ENCODE assay signal across 15 cellular contexts in genomic region chr5:18800293-18801025, GRCh38.
A peak's percentile ranks its signal among the peaks of the same experiment; 100 is the strongest.
DNase-seq lines count a peak whose midpoint lies in the region; ATAC-seq, FAIRE-seq and TF ChIP-seq lines count a peak whose summit lies in the region.
"Had no signal": no experiment of that assay in that cellular context is flagged by ENCODE, and none has a peak within 500 bp of the region (broad histone marks: within the 10 kb centered on the region; RNA-seq: fewer than 3 reads in every experiment).

No MANE protein-coding gene starts in this region.

- H3K4me3 Mint-ChIP-seq in WTC11: no peak overlapping the region
- H3K4me3 Mint-ChIP-seq: CD4-positive, alpha-beta memory T cell; IgD-negative memory B cell had no signal

- H3K27me3 ChIP-seq in HUES64 (ENCODE audit: insufficient read depth, low read length): no peaks in the 10 kb centered on the region
- H3K27me3 ChIP-seq: BE2C had no signal

- DNase-seq in WTC11 (ENCODE audit: low spot score) (no peak), kidney (peak; percentile 45), NCI-H2196 treated with DMSO at 0.1 percent for 48 hours (lab: John Stamatoyannopoulos, UW; ENCODE audit: unreplicated experiment) (no peak), left ventricle myocardium superior (no peak), NCI-H2196 (lab: John Stamatoyannopoulos, UW; ENCODE audit: unreplicated experiment) (no peak)
- DNase-seq: BE2C; CD4-positive, alpha-beta memory T cell; DMS79; GOT3; HCEC 1CT had no signal

- H3K36me3 Mint-ChIP-seq in WTC11: no peaks in the 10 kb centered on the region
- H3K36me3 Mint-ChIP-seq: CD4-positive, alpha-beta memory T cell; IgD-negative memory B cell had no signal

- TF ChIP-seq CTCF in WTC11 (IDR thresholded peaks at IDR 0.05) (no peak), kidney (IDR thresholded peaks at IDR 0.05; ENCODE audit: borderline replicate concordance, extremely low read depth, insufficient read depth) (no peak)

- no peak for FAIRE-seq in kidney (lab: Jason Lieb, UNC)
- FAIRE-seq: A549, GM12878 had no signal

- H3K27me3 Mint-ChIP-seq in WTC11 (ENCODE audit: low read depth): no peaks in the 10 kb centered on the region
- H3K27me3 Mint-ChIP-seq: CD4-positive, alpha-beta memory T cell had no signal

- peaks cover 45% of the 10 kb centered on the region for H3K4me1 ChIP-seq in HUES64 (ENCODE audit: insufficient read depth, low read length)
- H3K4me1 ChIP-seq in kidney (ENCODE audit: control insufficient read depth in 1 of 2, insufficient read depth in 1 of 2, low read depth in 1 of 2, low read length in 2 of 2): no peaks in the 10 kb centered on the region
- H3K4me1 ChIP-seq: A549, BE2C had no signal

- peak overlapping the region; percentile 94 for H3K27ac Mint-ChIP-seq in WTC11
- H3K27ac Mint-ChIP-seq: CD4-positive, alpha-beta memory T cell; IgD-negative memory B cell had no signal

- intact Hi-C loops in kidney (cut with DNase I) (no loop called here), left ventricle myocardium superior (cut with micrococcal nuclease) (no loop called here)

- peak overlapping the region; percentile 53; the same call in 1 of the 2 replicates for H3K27ac ChIP-seq in HUES64 (ENCODE audit: low read depth, low read length)
- H3K27ac ChIP-seq in kidney (ENCODE audit: low read depth in 2 of 2, low read length in 2 of 2): no peak overlapping the region
- H3K27ac ChIP-seq: A549, C4-2B had no signal

- H3K4me3 ChIP-seq in HUES64 (ENCODE audit: low read length): no peak overlapping the region
- no peak overlapping the region for H3K4me3 ChIP-seq in kidney (ENCODE audit: low read length in 2 of 2)
- H3K4me3 ChIP-seq: A549, GM12878 had no signal

- H3K9ac ChIP-seq in HUES64 (ENCODE audit: low read depth, low read length): no peak overlapping the region
- H3K9ac ChIP-seq in kidney (ENCODE audit: low read length in 2 of 2): no peak overlapping the region

- POLR2A ChIA-PET in WTC11 (lab: Charles Lee): no interaction called here

- H3K9me3 ChIP-seq in HUES64 (ENCODE audit: insufficient read depth, low read depth, low read length): no peaks in the 10 kb centered on the region
- H3K9me3 ChIP-seq in kidney (ENCODE audit: control insufficient read depth in 1 of 2, low read length in 2 of 2): no peaks in the 10 kb centered on the region
- H3K9me3 ChIP-seq: A549, BE2C had no signal

- 90% methylated on average over 18 of the region's 19 CpGs for WGBS in HUES64

- H3K36me3 ChIP-seq in HUES64 (ENCODE audit: insufficient read depth, low read length) (no peaks in the 10 kb centered on the region), kidney (ENCODE audit: control insufficient read depth in 1 of 2, insufficient read depth in 2 of 2, low read length in 2 of 2) (no peaks in the 10 kb centered on the region)
- H3K36me3 ChIP-seq: BE2C had no signal

- H3K4me1 Mint-ChIP-seq in WTC11: peaks cover 47% of the 10 kb centered on the region
- H3K4me1 Mint-ChIP-seq: IgD-negative memory B cell had no signal

- ATAC-seq in WTC11: no peak
- no peak for ATAC-seq in left ventricle myocardium superior
- ATAC-seq: A549, GM12878 had no signal

- CTCF ChIA-PET in WTC11 (lab: Charles Lee): interaction anchor here (0.9 kb wide), 1 partner anchor 18 kb away, joined by 3 read pairs; no protein-coding TSS in a partner anchor

- no peaks in the 10 kb centered on the region for H3K9me3 Mint-ChIP-seq in WTC11
- H3K9me3 Mint-ChIP-seq: IgD-negative memory B cell had no signal

TF ChIP-seq in WTC11, 78 proteins besides CTCF, POLR2A, EP300 and RAD21 (continues in another document):
- TF ChIP-seq, protein P1, sequence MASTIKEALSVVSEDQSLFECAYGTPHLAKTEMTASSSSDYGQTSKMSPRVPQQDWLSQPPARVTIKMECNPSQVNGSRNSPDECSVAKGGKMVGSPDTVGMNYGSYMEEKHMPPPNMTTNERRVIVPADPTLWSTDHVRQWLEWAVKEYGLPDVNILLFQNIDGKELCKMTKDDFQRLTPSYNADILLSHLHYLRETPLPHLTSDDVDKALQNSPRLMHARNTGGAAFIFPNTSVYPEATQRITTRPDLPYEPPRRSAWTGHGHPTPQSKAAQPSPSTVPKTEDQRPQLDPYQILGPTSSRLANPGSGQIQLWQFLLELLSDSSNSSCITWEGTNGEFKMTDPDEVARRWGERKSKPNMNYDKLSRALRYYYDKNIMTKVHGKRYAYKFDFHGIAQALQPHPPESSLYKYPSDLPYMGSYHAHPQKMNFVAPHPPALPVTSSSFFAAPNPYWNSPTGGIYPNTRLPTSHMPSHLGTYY (CRISPR knock-in tag; IDR thresholded peaks at IDR 0.05): no peak
- no peak for TF ChIP-seq OVOL2 (CRISPR knock-in tag; IDR thresholded peaks at IDR 0.05; ENCODE audit: borderline replicate concordance)
- no peak for TF ChIP-seq ZNF423 (CRISPR knock-in tag; IDR thresholded peaks at IDR 0.05)
- no peak for TF ChIP-seq MYBL2 (CRISPR knock-in tag; IDR thresholded peaks at IDR 0.05)
- TF ChIP-seq ZNF396 (CRISPR knock-in tag; IDR thresholded peaks at IDR 0.05; ENCODE audit: borderline replicate concordance): no peak
- TF ChIP-seq GABPB1 (CRISPR knock-in tag; IDR thresholded peaks at IDR 0.05): no peak
- no peak for TF ChIP-seq USF1 (CRISPR knock-in tag; IDR thresholded peaks at IDR 0.05)
- TF ChIP-seq, protein P2, sequence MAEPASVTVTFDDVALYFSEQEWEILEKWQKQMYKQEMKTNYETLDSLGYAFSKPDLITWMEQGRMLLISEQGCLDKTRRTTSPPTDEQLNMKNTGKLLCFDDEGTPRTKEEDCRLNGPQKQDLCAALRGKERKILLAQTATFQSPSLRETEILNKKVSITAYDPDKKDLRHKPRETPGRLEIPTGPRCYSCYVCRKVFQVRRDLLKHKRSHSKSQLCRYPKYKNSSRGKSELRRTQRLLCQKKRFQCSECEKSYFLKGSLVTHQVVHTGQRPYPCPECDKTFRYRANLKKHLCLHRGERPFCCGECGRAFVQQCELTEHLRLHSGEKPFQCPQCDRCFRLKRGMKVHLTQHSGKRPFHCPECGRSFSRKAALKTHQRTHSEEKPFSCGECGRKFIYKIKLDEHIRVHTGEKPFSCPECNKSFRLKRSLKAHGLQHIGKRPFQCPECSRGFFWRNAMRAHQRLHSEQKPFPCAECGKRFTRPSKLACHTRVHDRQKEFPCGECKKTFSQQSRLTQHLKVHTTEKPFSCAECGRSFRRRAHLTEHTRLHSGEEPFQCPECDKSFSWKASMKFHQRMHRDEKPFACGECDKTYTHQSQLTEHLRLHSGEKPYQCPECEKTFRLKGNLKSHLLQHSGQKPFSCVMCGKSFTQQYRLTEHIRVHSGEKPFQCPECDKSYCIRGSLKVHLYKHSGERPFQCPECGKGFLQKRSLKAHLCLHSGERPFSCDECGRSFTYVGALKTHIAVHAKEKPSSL (CRISPR knock-in tag; conservative IDR thresholded peaks at IDR 0.05): no peak
- TF ChIP-seq ZNF219 (CRISPR knock-in tag; IDR thresholded peaks at IDR 0.05; ENCODE audit: borderline replicate concordance): no peak
- TF ChIP-seq, protein P3, sequence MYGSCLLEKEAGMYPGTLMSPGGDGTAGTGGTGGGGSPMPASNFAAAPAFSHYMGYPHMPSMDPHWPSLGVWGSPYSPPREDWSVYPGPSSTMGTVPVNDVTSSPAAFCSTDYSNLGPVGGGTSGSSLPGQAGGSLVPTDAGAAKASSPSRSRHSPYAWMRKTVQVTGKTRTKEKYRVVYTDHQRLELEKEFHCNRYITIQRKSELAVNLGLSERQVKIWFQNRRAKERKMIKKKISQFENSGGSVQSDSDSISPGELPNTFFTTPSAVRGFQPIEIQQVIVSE (CRISPR knock-in tag; IDR thresholded peaks at IDR 0.05; ENCODE audit: borderline replicate concordance): no peak
- TF ChIP-seq ZNF263 (CRISPR knock-in tag; IDR thresholded peaks at IDR 0.05; ENCODE audit: low read depth): no peak
- no peak for TF ChIP-seq EMX1 (CRISPR knock-in tag; IDR thresholded peaks at IDR 0.05)
- no peak for TF ChIP-seq JUN (CRISPR knock-in tag; IDR thresholded peaks at IDR 0.05)
- TF ChIP-seq ATF2 (CRISPR knock-in tag; IDR thresholded peaks at IDR 0.05; ENCODE audit: borderline replicate concordance, low read depth): no peak
- TF ChIP-seq ATF3 (CRISPR knock-in tag; conservative IDR thresholded peaks at IDR 0.05): no peak
